ENCODE assay signal across 8 cellular contexts in genomic region chr6:53358440-53359087, GRCh38. TPM values are rescaled to one million over a fixed set of nuclear protein-coding genes. Genes with fewer than 3 reads are reported as not detected.
DNase-seq lines count a peak whose midpoint lies in the region; ATAC-seq, FAIRE-seq and TF ChIP-seq lines count a peak whose summit lies in the region.

No MANE protein-coding gene starts in this region.

- H4K20me1 ChIP-seq in fibroblast of lung (ENCODE audit: control insufficient read depth, extremely low read depth, insufficient read depth, low read length) = no peaks in the 10 kb centered on the region

- WGBS in pancreas, 2 donors = 5 to 9% methylated on average over 16 of the region's 16 CpGs

- no peaks in the 10 kb centered on the region for H3K36me3 ChIP-seq in SK-N-MC (ENCODE audit: insufficient read depth, low read length)
- H3K36me3 ChIP-seq in fibroblast of lung (ENCODE audit: control insufficient read depth, insufficient read depth, low read length) = no peaks in the 10 kb centered on the region
- H3K36me3 ChIP-seq in pancreas = no peaks in the 10 kb centered on the region

- H3K27me3 ChIP-seq in fibroblast of lung (ENCODE audit: control insufficient read depth, insufficient read depth, low read length) (no peaks in the 10 kb centered on the region), pancreas (no peaks in the 10 kb centered on the region)

- intact Hi-C loops in pancreas (cut with DNase I) = no loop called here

- H3K4me1 ChIP-seq in fibroblast of lung (ENCODE audit: control insufficient read depth, extremely low read depth, insufficient read depth, low read length) (peaks cover 16% of the 10 kb centered on the region), pancreas (peaks cover 5 to 10% (median 5%) of the 10 kb centered on the region in 3 donors)

- no peaks in the 10 kb centered on the region for H3K9me3 ChIP-seq in SK-N-MC (ENCODE audit: low read depth, low read length)
- no peaks in the 10 kb centered on the region for H3K9me3 ChIP-seq in fibroblast of lung (ENCODE audit: control insufficient read depth, insufficient read depth, low read depth, low read length)
- no peaks in the 10 kb centered on the region for H3K9me3 ChIP-seq in pancreas

- TF ChIP-seq CTCF in fibroblast of lung (conservative IDR thresholded peaks at IDR 0.05 in 1 of 2, IDR thresholded peaks at IDR 0.05 in 1 of 2; ENCODE audit: low read depth in 1 of 2, low read length in 2 of 2) = no peak
- no peak for TF ChIP-seq CTCF in pancreas (IDR thresholded peaks at IDR 0.05)

- DNase-seq in DMS79 treated with DMSO at 0.1 percent for 48 hours (lab: John Stamatoyannopoulos, UW) (peak; percentile 26), DMS79 (lab: John Stamatoyannopoulos, UW) (no peak), SK-N-MC (ENCODE audit: low read depth, low spot score) (no peak), fibroblast of lung (ENCODE audit: low read depth in 2 of 2) (no peak), pancreas (peak in 1 of 6 donors; percentile 16), HPDE6-E6E7 (ENCODE audit: extremely low spot score) (no peak)

- peak; percentile 15 for ATAC-seq in HG02884 (IDR thresholded peaks at IDR 0.05; ENCODE audit: unreplicated experiment)
- ATAC-seq in pancreas = peak; percentile 7 to 26 (median 14)
- no peak for ATAC-seq in activated CD4-positive, CD25-positive, alpha-beta regulatory T cell treated with anti-CD3 and anti-CD28 coated beads, Interleukin-2, amount 50 U/mL, for 24 hours

- no peak for FAIRE-seq in pancreas (lab: Jason Lieb, UNC)

- H3K4me3 ChIP-seq in SK-N-MC (peak overlapping the region; percentile 91), fibroblast of lung (replicated peaks in 1 of 4; ENCODE audit: control extremely low read depth in 1 of 4, insufficient read depth in 1 of 4, low read depth in 3 of 4, low read length in 4 of 4) (peak overlapping the region; percentile 28 to 62 (median 35)), pancreas (peak overlapping the region; percentile 48 to 73 (median 62))

- peak overlapping the region; percentile 69 for H3K4me2 ChIP-seq in fibroblast of lung (ENCODE audit: extremely low read depth, insufficient read depth, low read length)

- H3K27ac ChIP-seq in SK-N-MC (peak overlapping the region; percentile 89), fibroblast of lung (ENCODE audit: insufficient read depth, low read length) (peak overlapping the region; percentile 98), pancreas (peak overlapping the region; percentile 70 to 91 (median 87))

- peak overlapping the region; percentile 9 for H2AFZ ChIP-seq in fibroblast of lung (ENCODE audit: low read length)

- peak overlapping the region; percentile 98 for H3K9ac ChIP-seq in SK-N-MC (ENCODE audit: insufficient read length)
- H3K9ac ChIP-seq in fibroblast of lung (ENCODE audit: insufficient read depth, low read length) = peak overlapping the region; percentile 71

- no peaks in the 10 kb centered on the region for H3K79me2 ChIP-seq in fibroblast of lung (ENCODE audit: control insufficient read depth, insufficient read depth, low read length)

RNA-seq across cellular contexts. Expression of gene ELOVL5, which starts 9.8 kb away (rescaled TPM):
- 61.6 and 67.7 TPM in 2 replicates for total RNA-seq in fibroblast of lung
- 71.6 and 96.7 TPM in 2 replicates for polyA plus RNA-seq in fibroblast of lung
- 74.5 and 96.4 TPM in 2 replicates for polyA plus RNA-seq in fibroblast of lung (2012)
- polyA minus RNA-seq in fibroblast of lung (ENCODE audit: low replicate concordance) = 75.9 and 80.8 TPM in 2 replicates
- 10 to 100 TPM in 3 of 6 donors, 1 to 10 TPM in 3; 2.8 to 21.2 (median 11.2) TPM for total RNA-seq in pancreas
- polyA plus RNA-seq in pancreas = 10 to 100 TPM in 1 of 2 donors, 1 to 10 TPM in 1; 5.0 to 19.6 TPM

Comparison
In these comparisons a context has a peak if more than half of its experiments do, and no peak if none do; other contexts are left out.
1. ATAC-seq: peak in HG02884 (single experiment) and pancreas (4 of 4); none in activated CD4-positive, CD25-positive, alpha-beta regulatory T cell treated with anti-CD3 and anti-CD28 coated beads, Interleukin-2, amount 50 U/mL, for 24 hours (0 of 2).
2. H3K4me3 ChIP-seq: peak in every context shown above with its lines; median percentile 91 in SK-N-MC; 62 in pancreas; 35 in fibroblast of lung.
3. Peak in every context shown above with its lines, with median percentiles within 50 percentile points of each other: H3K27ac ChIP-seq.